ENCODE assay signal across 8 cellular contexts in genomic region chr15:90934256-90934948, GRCh38. TPM values are rescaled to one million over a fixed set of nuclear protein-coding genes. Genes with fewer than 3 reads are reported as not detected.
A peak's percentile ranks its signal among the peaks of the same experiment; 100 is the strongest.
DNase-seq lines count a peak whose midpoint lies in the region; ATAC-seq and TF ChIP-seq lines count a peak whose summit lies in the region.

No MANE protein-coding gene starts in this region.

- H3K27me3 ChIP-seq in ascending aorta (no peaks in the 10 kb centered on the region), vagina (no peaks in the 10 kb centered on the region)

- H3K27ac ChIP-seq in ascending aorta (peak overlapping the region; percentile 81 to 85), vagina (peak overlapping the region; percentile 91)

- peaks cover 18% of the 10 kb centered on the region for H3K36me3 Mint-ChIP-seq in T-helper 2 cell treated with Interferon-gamma antibody and Interleukin-4, amounts not matched to agents 5 μg/mL and 100 μg/mL, for 36 hours (ENCODE audit: low read depth)

- H3K27ac Mint-ChIP-seq in T-helper 2 cell treated with Interferon-gamma antibody and Interleukin-4, amounts not matched to agents 5 μg/mL and 100 μg/mL, for 36 hours: peak overlapping the region; percentile 100

- DNase-seq in NCI-H187 treated with DMSO at 0.1 percent for 48 hours (lab: John Stamatoyannopoulos, UW) (peak; percentile 42), ascending aorta (ENCODE audit: low spot score in 2 of 2) (peak; percentile 54 to 93), hepatic stellate cell (ENCODE audit: low spot score) (peak; percentile 93), retina (peak; percentile 88), vagina (ENCODE audit: extremely low spot score in 2 of 2) (no peak)
- DNase-seq in T-helper 2 cell treated with Interferon-gamma antibody and Interleukin-4, amounts not matched to agents 5 μg/mL and 100 μg/mL, for 36 hours (ENCODE audit: low spot score): peak; percentile 87

- no peak for TF ChIP-seq POLR2A in vagina (IDR thresholded peaks at IDR 0.05)

- H3K36me3 ChIP-seq in ascending aorta (peaks cover 6 to 17% of the 10 kb centered on the region in 2 donors), vagina (peaks cover 0 to 10% of the 10 kb centered on the region in 2 donors)

- H3K9me3 ChIP-seq in ascending aorta (no peaks in the 10 kb centered on the region), vagina (no peaks in the 10 kb centered on the region)

- H3K4me3 Mint-ChIP-seq in T-helper 2 cell treated with Interferon-gamma antibody and Interleukin-4, amounts not matched to agents 5 μg/mL and 100 μg/mL, for 36 hours: peak overlapping the region; percentile 91

- H3K27me3 Mint-ChIP-seq in T-helper 2 cell treated with Interferon-gamma antibody and Interleukin-4, amounts not matched to agents 5 μg/mL and 100 μg/mL, for 36 hours (ENCODE audit: low read depth): no peaks in the 10 kb centered on the region

- TF ChIP-seq CTCF in ascending aorta (IDR thresholded peaks at IDR 0.05) (peak; percentile 71 to 94 (median 92)), vagina (IDR thresholded peaks at IDR 0.05) (peak; percentile 34 to 75 (median 62))

- no peaks in the 10 kb centered on the region for H3K9me3 Mint-ChIP-seq in T-helper 2 cell treated with Interferon-gamma antibody and Interleukin-4, amounts not matched to agents 5 μg/mL and 100 μg/mL, for 36 hours

- H3K4me1 Mint-ChIP-seq in T-helper 2 cell treated with Interferon-gamma antibody and Interleukin-4, amounts not matched to agents 5 μg/mL and 100 μg/mL, for 36 hours (ENCODE audit: low read depth): peaks cover 44% of the 10 kb centered on the region

- H3K4me1 ChIP-seq in ascending aorta (peaks cover 12 to 33% of the 10 kb centered on the region in 2 donors), vagina (peaks cover 55% of the 10 kb centered on the region)

- H3K4me3 ChIP-seq in GM08714 (ENCODE audit: low read length) (peak overlapping the region; percentile 75), ascending aorta (peak overlapping the region; percentile 72 to 77), vagina (peak overlapping the region; percentile 62 to 84)

- intact Hi-C loops in ascending aorta (cut with DNase I): loop anchor here (2.0 to 10.0 kb wide), 3 partner anchors 22 to 930 kb away; partner anchors contain the start of gene ZNF710
- intact Hi-C loops in vagina (cut with DNase I): no loop called here

- peak; percentile 34 for ATAC-seq in HG02938 (IDR thresholded peaks at IDR 0.05; ENCODE audit: unreplicated experiment)

RNA-seq across cellular contexts. Expression of gene UNC45A, which starts 0.7 kb away (rescaled TPM):
- total RNA-seq in ascending aorta: 73.5 TPM
- total RNA-seq in vagina: 62.1 TPM

RNA-seq across cellular contexts. Expression of gene HDDC3, which starts 2.1 kb away (rescaled TPM):
- total RNA-seq in ascending aorta (29.4 TPM), vagina (7.9 TPM)

RNA-seq across cellular contexts. Expression of gene RCCD1, which starts 20.3 kb away (rescaled TPM):
- total RNA-seq in ascending aorta: 10.0 TPM
- total RNA-seq in vagina: 6.9 TPM

RNA-seq across cellular contexts. Expression of gene MAN2A2, which starts 31.3 kb away (rescaled TPM):
- total RNA-seq in ascending aorta: 90.4 TPM
- total RNA-seq in vagina: 46.7 TPM

RNA-seq across cellular contexts. Expression of gene FES, which starts 50.1 kb away (rescaled TPM):
- 65.1 TPM for total RNA-seq in ascending aorta
- 47.4 TPM for total RNA-seq in vagina

Comparison
In these comparisons a context has a peak if more than half of its experiments do, and no peak if none do; other contexts are left out.
1. DNase-seq: peak in NCI-H187 treated with DMSO at 0.1 percent for 48 hours (single experiment), T-helper 2 cell treated with Interferon-gamma antibody and Interleukin-4, amounts not matched to agents 5 μg/mL and 100 μg/mL, for 36 hours (single experiment), ascending aorta (2 of 2), hepatic stellate cell (single experiment) and retina (single experiment); none in vagina (0 of 2).
2. Peak in every context shown above with its lines, with median percentiles within 50 percentile points of each other: H3K4me3 ChIP-seq.